ENCODE assay signal across 8 cellular contexts in genomic region chr4:169621754-169622481, GRCh38. TPM values are rescaled to one million over a fixed set of nuclear protein-coding genes. Genes with fewer than 3 reads are reported as not detected.
DNase-seq lines count a peak whose midpoint lies in the region; ATAC-seq and TF ChIP-seq lines count a peak whose summit lies in the region.

No MANE protein-coding gene starts in this region.

- H3K36me3 Mint-ChIP-seq in endothelial cell (ENCODE audit: low read depth, unreplicated experiment) = peaks cover 4% of the 10 kb centered on the region

- H3K4me3 ChIP-seq in ovary = peak overlapping the region; percentile 85

- peak overlapping the region; percentile 94 for H3K27ac Mint-ChIP-seq in endothelial cell (ENCODE audit: unreplicated experiment)

- intact Hi-C loops in ovary (cut with DNase I) = no loop called here

- no peak for TF ChIP-seq POLR2A in ovary (IDR thresholded peaks at IDR 0.05)

- no peak for TF ChIP-seq EP300 in ovary (IDR thresholded peaks at IDR 0.05)

- WGBS in ovary, 3 donors = 4 to 6% (median 6%) methylated on average over 6 of the region's 6 CpGs

- H3K4me1 ChIP-seq in ovary (ENCODE audit: insufficient read depth) = peaks cover 2% of the 10 kb centered on the region

- H3K9me3 ChIP-seq in ovary = no peaks in the 10 kb centered on the region

- no peak overlapping the region for H3K27ac ChIP-seq in ovary

- TF ChIP-seq CTCF in endothelial cell (IDR thresholded peaks at IDR 0.05; ENCODE audit: unreplicated experiment) (no peak), ovary (IDR thresholded peaks at IDR 0.05) (no peak)

- no peaks in the 10 kb centered on the region for H3K27me3 ChIP-seq in ovary

- peaks cover 4% of the 10 kb centered on the region for H3K9me3 Mint-ChIP-seq in endothelial cell (ENCODE audit: unreplicated experiment)

- peaks cover 2% of the 10 kb centered on the region for H3K27me3 Mint-ChIP-seq in endothelial cell (ENCODE audit: unreplicated experiment)

- no peaks in the 10 kb centered on the region for H3K36me3 ChIP-seq in ovary

- peaks cover 27% of the 10 kb centered on the region for H3K4me1 Mint-ChIP-seq in endothelial cell (ENCODE audit: unreplicated experiment)

- peak; percentile 23 for ATAC-seq in HG03378 (IDR thresholded peaks at IDR 0.05; ENCODE audit: unreplicated experiment)

- peak; percentile 85 for DNase-seq in ELR (ENCODE audit: low read depth)
- peak; percentile 14 for DNase-seq in T follicular helper cell (ENCODE audit: low read depth)
- no peak for DNase-seq in endothelial cell (ENCODE audit: low spot score)
- no peak for DNase-seq in ovary
- DNase-seq in NCI-H1436 treated with DMSO at 0.1 percent for 48 hours (lab: John Stamatoyannopoulos, UW) = no peak
- no peak for DNase-seq in NCI-H524 (lab: John Stamatoyannopoulos, UW)
- no peak for DNase-seq in HK-2 (ENCODE audit: unreplicated experiment)

- H3K4me3 Mint-ChIP-seq in endothelial cell (ENCODE audit: unreplicated experiment) = peak overlapping the region; percentile 95

RNA-seq across cellular contexts. Expression of gene CLCN3, which starts 1.5 kb away (rescaled TPM):
- total RNA-seq in endothelial cell (ENCODE audit: unreplicated experiment) (58.0 TPM), ovary (10 to 100 TPM; 18.8 to 38.5 (median 29.6) TPM)
- 10 to 100 TPM; 11.8 to 35.3 TPM for polyA plus RNA-seq in ovary

RNA-seq across cellular contexts. Expression of gene NEK1, which starts 9.5 kb away (rescaled TPM):
- 12.5 TPM for total RNA-seq in endothelial cell (ENCODE audit: unreplicated experiment)
- 10 to 100 TPM; 20.3 to 29.5 (median 23.9) TPM for total RNA-seq in ovary
- polyA plus RNA-seq in ovary = 1 to 10 TPM; 8.7 to 9.8 TPM

Comparison
In these comparisons a context has a peak if more than half of its experiments do, and no peak if none do; other contexts are left out.
1. DNase-seq: peak in ELR (single experiment) and T follicular helper cell (single experiment); none in endothelial cell (single experiment), ovary (0 of 5), NCI-H1436 treated with DMSO at 0.1 percent for 48 hours (single experiment), NCI-H524 (0 of 2) and HK-2 (single experiment).